In genomic region chr2:71129114-71129890, GRCh38 we compare ENCODE assay signal across 9 cellular contexts. TPM values are rescaled to one million over a fixed set of nuclear protein-coding genes. Genes with fewer than 3 reads are reported as not detected.
DNase-seq lines count a peak whose midpoint lies in the region; ATAC-seq, FAIRE-seq and TF ChIP-seq lines count a peak whose summit lies in the region.
"Had no signal": no experiment of that assay in that cellular context is flagged by ENCODE, and none has a peak within 500 bp of the region (broad histone marks: within the 10 kb centered on the region; RNA-seq: fewer than 3 reads in every experiment).

No MANE protein-coding gene starts in this region.

- H3K27ac Mint-ChIP-seq in GM23338: peak overlapping the region; percentile 94; the same call in 1 of the 2 replicates
- H3K27ac Mint-ChIP-seq: memory B cell had no signal

- H3K4me1 Mint-ChIP-seq in GM23338: peaks cover 2% of the 10 kb centered on the region; the same call in 1 of the 3 replicates

- BruUV-seq in HepG2 (replicated peaks; lab: Mats Ljungman, UMichigan): no TSS peak

- WGBS in adrenal gland, 4 donors: 0 to 2% (median 1%) methylated on average over 17 of the region's 17 CpGs
- under 1% methylated on average over 17 of the region's 17 CpGs for WGBS in HepG2 (ENCODE audit: low lambda C conversion rate)

- H3K27me3 ChIP-seq in ACC112 (ENCODE audit: insufficient read depth, low read length): no peaks in the 10 kb centered on the region
- no peaks in the 10 kb centered on the region for H3K27me3 ChIP-seq in GM23338 (ENCODE audit: insufficient read depth)
- no peaks in the 10 kb centered on the region for H3K27me3 ChIP-seq in adrenal gland
- no peaks in the 10 kb centered on the region; a peak in 1 of 5 replicates for H3K27me3 ChIP-seq in HepG2 (ENCODE audit: control insufficient read depth in 1 of 2, insufficient read depth in 2 of 2, low read length in 2 of 2)

- peaks cover 7% of the 10 kb centered on the region; the same call in 2 of the 3 replicates for H3K36me3 Mint-ChIP-seq in GM23338 (ENCODE audit: low read depth)
- H3K36me3 Mint-ChIP-seq: memory B cell had no signal

- no peaks in the 10 kb centered on the region for H3K9me3 ChIP-seq in adrenal gland (replicated peaks in 1 of 3)
- H3K9me3 ChIP-seq in HepG2 (ENCODE audit: low read length): no peaks in the 10 kb centered on the region

- H3K4me2 ChIP-seq in GM23338: peak overlapping the region; percentile 94
- H3K4me2 ChIP-seq in HepG2 (ENCODE audit: low read depth, low read length): peak overlapping the region; percentile 96

- H3K9ac ChIP-seq in HepG2 (ENCODE audit: insufficient read depth, low read depth, low read length): peak overlapping the region; percentile 99

- H4K20me1 ChIP-seq in GM23338 (replicated peaks; ENCODE audit: insufficient read depth): peaks cover 9% of the 10 kb centered on the region
- peaks cover 17% of the 10 kb centered on the region for H4K20me1 ChIP-seq in HepG2 (ENCODE audit: insufficient read depth, low read length)

- H3K27ac ChIP-seq in ACC112 (ENCODE audit: low read depth, low read length) (peak overlapping the region; percentile 75), GM23338 (ENCODE audit: low read depth) (peak overlapping the region; percentile 89), adrenal gland (peak overlapping the region; percentile 80 to 99 (median 91)), HepG2 (ENCODE audit: extremely low read length, insufficient read depth, low read length) (peak overlapping the region; percentile 96)

- TF ChIP-seq EP300 in HepG2 (IDR thresholded peaks at IDR 0.05; ENCODE audit: low read depth in 2 of 2, low read length in 2 of 2) (no peak), HepG2 (CRISPR knock-in tag; IDR thresholded peaks at IDR 0.05; ENCODE audit: borderline replicate concordance) (no peak)

- H3K4me1 ChIP-seq in ACC112 (ENCODE audit: control insufficient read depth, insufficient read depth, low read length, unreplicated experiment) (peaks cover 17% of the 10 kb centered on the region), GM23338 (ENCODE audit: insufficient read depth) (peaks cover 9% of the 10 kb centered on the region), adrenal gland (replicated peaks in 1 of 2) (peaks cover 10 to 58% of the 10 kb centered on the region in 2 donors), HepG2 (ENCODE audit: insufficient read depth, low read length) (peaks cover 61% of the 10 kb centered on the region)

- H3K9me2 ChIP-seq in GM23338 (ENCODE audit: insufficient read depth): no peaks in the 10 kb centered on the region

- ATAC-seq in GM23338 (no peak), HepG2 (no peak), HG03521 (IDR thresholded peaks at IDR 0.05; ENCODE audit: unreplicated experiment) (no peak)

- H3K4me3 Mint-ChIP-seq in GM23338: no peak overlapping the region

- CTCF ChIA-PET in HepG2 (lab: Yijun Ruan, JAX; ENCODE audit: low intra/inter-chr PET ratio, low total read pairs): no interaction called here

- TF ChIP-seq CTCF in GM23338 (conservative IDR thresholded peaks at IDR 0.05; ENCODE audit: low read depth in 2 of 2) (no peak), adrenal gland (IDR thresholded peaks at IDR 0.05) (no peak), HepG2 (CRISPR knock-in tag; IDR thresholded peaks at IDR 0.05) (no peak)

- H2AFZ ChIP-seq in ACC112 (ENCODE audit: low read length, unreplicated experiment): peak overlapping the region; percentile 97
- peak overlapping the region; percentile 53 for H2AFZ ChIP-seq in GM23338
- H2AFZ ChIP-seq in HepG2 (ENCODE audit: low read length): no peak overlapping the region

- intact Hi-C loops in adrenal gland (cut with DNase I) (no loop called here), HepG2 (cut with micrococcal nuclease; ENCODE audit: unreplicated experiment) (no loop called here)

- DNase-seq in GM23338 (ENCODE audit: low spot score): no peak
- DNase-seq in adrenal gland: no peak
- DNase-seq in HepG2 (ENCODE audit: low spot score): no peak
- DNase-seq in NCI-H2107 treated with DMSO at 0.1 percent for 48 hours (lab: John Stamatoyannopoulos, UW; ENCODE audit: unreplicated experiment): no peak
- DNase-seq in cerebellum (ENCODE audit: low spot score): no peak
- DNase-seq in NCI-H128 (lab: John Stamatoyannopoulos, UW; ENCODE audit: unreplicated experiment): no peak

- no peaks in the 10 kb centered on the region for H3F3A ChIP-seq in GM23338 (replicated peaks; ENCODE audit: low read depth)

- in situ Hi-C loops in HepG2 (cut with HindIII; ENCODE audit: extremely low pct_ligation_motif_present, low pct_unique_long_range_greater_than_20kb): no loop called here

- H3K79me2 ChIP-seq in ACC112 (ENCODE audit: control insufficient read depth, insufficient read depth, low read length, unreplicated experiment): peaks cover 71% of the 10 kb centered on the region
- peaks cover 53% of the 10 kb centered on the region for H3K79me2 ChIP-seq in GM23338 (replicated peaks; ENCODE audit: insufficient read depth)
- H3K79me2 ChIP-seq in HepG2 (ENCODE audit: insufficient read depth, low read length): peaks cover 81% of the 10 kb centered on the region

- TF ChIP-seq RAD21 in HepG2 (CRISPR knock-in tag; IDR thresholded peaks at IDR 0.05): no peak

- peaks cover 7% of the 10 kb centered on the region for H3K27me3 Mint-ChIP-seq in GM23338 (ENCODE audit: insufficient read depth, low read depth, poor library complexity)
- H3K27me3 Mint-ChIP-seq: memory B cell had no signal

- H3K4me3 ChIP-seq in ACC112 (ENCODE audit: low read depth, low read length): peak overlapping the region; percentile 100
- H3K4me3 ChIP-seq in GM23338: peak overlapping the region; percentile 65
- H3K4me3 ChIP-seq in adrenal gland: peak overlapping the region; percentile 17 to 96 (median 80)
- H3K4me3 ChIP-seq in HepG2 (replicated peaks in 1 of 3; ENCODE audit: insufficient read depth in 1 of 3, low read depth in 2 of 3, low read length in 3 of 3): peak overlapping the region; percentile 82 to 94 (median 86)

- H3K36me3 ChIP-seq in ACC112 (ENCODE audit: insufficient read depth, low read length) (no peaks in the 10 kb centered on the region; the same call in 1 of the 2 replicates), GM23338 (ENCODE audit: insufficient read depth) (peaks cover 15% of the 10 kb centered on the region), adrenal gland (replicated peaks in 1 of 2) (peaks cover 0 to 6% of the 10 kb centered on the region in 2 donors), HepG2 (replicated peaks in 1 of 2; ENCODE audit: control insufficient read depth in 1 of 2, insufficient read depth in 2 of 2, low read length in 2 of 2) (peaks cover 6 to 14% of the 10 kb centered on the region in 2 experiments)

- POLR2A ChIA-PET in HepG2 (lab: Yijun Ruan, JAX): interaction anchor here (0.5 to 4.1 kb wide), 11 partner anchors 8 to 203 kb away, joined by 3 to 36 read pairs (median 7); partner anchors contain the start of genes NAGK and ZNF638

- H3K9me3 Mint-ChIP-seq in GM23338: no peaks in the 10 kb centered on the region
- H3K9me3 Mint-ChIP-seq: memory B cell had no signal

- FAIRE-seq in HepG2 (lab: Jason Lieb, UNC): no peak

- TF ChIP-seq POLR2A in adrenal gland (IDR thresholded peaks at IDR 0.05) (no peak), HepG2 (IDR thresholded peaks at IDR 0.05; ENCODE audit: insufficient read depth in 1 of 2, low read depth in 2 of 2, low read length in 2 of 2) (no peak)

RNA-seq across cellular contexts. Expression of gene MCEE, which starts 0.7 kb away (rescaled TPM):
- total RNA-seq in GM23338 (2014; rRNA removed; shearing (Covaris generic)): 8.4 and 9.9 TPM in 2 replicates
- polyA plus RNA-seq in GM23338 (2016; fragmentation: Nextera tagmentation; extraction: Ambion mirVana) (26.2 and 31.1 TPM in 2 replicates), adrenal gland (10 to 100 TPM; 24.7 to 50.7 (median 26.8) TPM), HepG2 (2011; rRNA removed) (23.5 and 32.0 TPM in 2 replicates)
- total RNA-seq in adrenal gland (10 to 100 TPM; 20.1 to 44.8 (median 31.5) TPM), HepG2 (2016; rRNA removed; fragmentation: Illumina TruSeq; extraction: Trizol) (56.1 and 66.9 TPM in 2 replicates), cerebellum (12.0 TPM)
- total RNA-seq in HepG2 (2016; cell fraction: cytosol; rRNA removed; fragmentation: Illumina TruSeq; extraction: Trizol; ENCODE audit: low read depth): 22.7 and 26.1 TPM in 2 replicates
- total RNA-seq in HepG2 (2016; cell fraction: insoluble cytoplasmic fraction; rRNA removed; fragmentation: Illumina TruSeq; extraction: Trizol): 61.5 and 66.5 TPM in 2 replicates
- 35.2 and 36.9 TPM in 2 replicates for total RNA-seq in HepG2 (2016; cell fraction: membrane; rRNA removed; fragmentation: Illumina TruSeq; extraction: Trizol)
- 77.4 and 90.5 TPM in 2 replicates for total RNA-seq in HepG2 (2016; cell fraction: nucleus; rRNA removed; fragmentation: Illumina TruSeq; extraction: Trizol)
- polyA plus RNA-seq in HepG2 (2011; cell fraction: cytosol; rRNA removed): 15.9 and 19.6 TPM in 2 replicates
- polyA plus RNA-seq in HepG2 (2011; cell fraction: nucleus; rRNA removed): 35.0 and 56.3 TPM in 2 replicates
- 27.8 and 41.9 TPM in 2 replicates for polyA plus RNA-seq in HepG2 (2012)
- 23.8 and 24.1 TPM in 2 replicates for polyA plus RNA-seq in HepG2 (2016; cell fraction: cytosol; fragmentation: Illumina TruSeq; extraction: Trizol; ENCODE audit: low read depth)
- polyA plus RNA-seq in HepG2 (2016; cell fraction: insoluble cytoplasmic fraction; fragmentation: Illumina TruSeq; extraction: Trizol; ENCODE audit: low read depth): 52.5 and 59.2 TPM in 2 replicates
- 25.0 and 27.3 TPM in 2 replicates for polyA plus RNA-seq in HepG2 (2016; cell fraction: membrane; fragmentation: Illumina TruSeq; extraction: Trizol; ENCODE audit: low read depth)
- polyA plus RNA-seq in HepG2 (2016; cell fraction: nucleus; fragmentation: Illumina TruSeq; extraction: Trizol; ENCODE audit: insufficient read depth, low read depth): 106 and 118 TPM in 2 replicates
- polyA minus RNA-seq in HepG2 (2011; rRNA and poly(A)+ RNA removed; ENCODE audit: low replicate concordance): 8.4 and 24.6 TPM in 2 replicates
- 7.8 and 11.8 TPM in 2 replicates for polyA minus RNA-seq in HepG2 (2011; cell fraction: cytosol; rRNA and poly(A)+ RNA removed)
- polyA minus RNA-seq in HepG2 (2011; cell fraction: nucleus; rRNA and poly(A)+ RNA removed): 42.6 and 78.7 TPM in 2 replicates

RNA-seq across cellular contexts. Expression of gene MPHOSPH10, which starts 1.1 kb away (rescaled TPM):
- total RNA-seq in GM23338 (2014; rRNA removed; shearing (Covaris generic)): 23.8 and 24.9 TPM in 2 replicates
- polyA plus RNA-seq in GM23338 (2016; fragmentation: Nextera tagmentation; extraction: Ambion mirVana): 53.7 and 64.8 TPM in 2 replicates
- total RNA-seq in adrenal gland: 10 to 100 TPM in 7 of 8 donors, 1 to 10 TPM in 1; 9.4 to 36.8 (median 21.3) TPM
- 10 to 100 TPM; 29.0 to 62.1 (median 44.9) TPM for polyA plus RNA-seq in adrenal gland
- 137 and 201 TPM in 2 replicates for total RNA-seq in HepG2 (2016; rRNA removed; fragmentation: Illumina TruSeq; extraction: Trizol)
- total RNA-seq in HepG2 (2016; cell fraction: cytosol; rRNA removed; fragmentation: Illumina TruSeq; extraction: Trizol; ENCODE audit: low read depth): 24.8 and 26.8 TPM in 2 replicates
- total RNA-seq in HepG2 (2016; cell fraction: insoluble cytoplasmic fraction; rRNA removed; fragmentation: Illumina TruSeq; extraction: Trizol): 141 and 201 TPM in 2 replicates
- total RNA-seq in HepG2 (2016; cell fraction: membrane; rRNA removed; fragmentation: Illumina TruSeq; extraction: Trizol): 59.1 and 67.5 TPM in 2 replicates
- total RNA-seq in HepG2 (2016; cell fraction: nucleus; rRNA removed; fragmentation: Illumina TruSeq; extraction: Trizol): 97.8 and 104 TPM in 2 replicates
- 21.4 and 37.8 TPM in 2 replicates for polyA plus RNA-seq in HepG2 (2011; rRNA removed)
- polyA plus RNA-seq in HepG2 (2011; cell fraction: cytosol; rRNA removed): 12.6 and 13.9 TPM in 2 replicates
- polyA plus RNA-seq in HepG2 (2011; cell fraction: nucleus; rRNA removed): 27.5 and 27.6 TPM in 2 replicates
- polyA plus RNA-seq in HepG2 (2012): 40.5 and 55.7 TPM in 2 replicates
- 11.5 and 12.0 TPM in 2 replicates for polyA plus RNA-seq in HepG2 (2016; cell fraction: cytosol; fragmentation: Illumina TruSeq; extraction: Trizol; ENCODE audit: low read depth)
- polyA plus RNA-seq in HepG2 (2016; cell fraction: insoluble cytoplasmic fraction; fragmentation: Illumina TruSeq; extraction: Trizol; ENCODE audit: low read depth): 227 and 245 TPM in 2 replicates
- 34.6 and 35.3 TPM in 2 replicates for polyA plus RNA-seq in HepG2 (2016; cell fraction: membrane; fragmentation: Illumina TruSeq; extraction: Trizol; ENCODE audit: low read depth)
- polyA plus RNA-seq in HepG2 (2016; cell fraction: nucleus; fragmentation: Illumina TruSeq; extraction: Trizol; ENCODE audit: insufficient read depth, low read depth): 171 and 172 TPM in 2 replicates
- 10.5 and 15.8 TPM in 2 replicates for polyA minus RNA-seq in HepG2 (2011; rRNA and poly(A)+ RNA removed; ENCODE audit: low replicate concordance)
- polyA minus RNA-seq in HepG2 (2011; cell fraction: cytosol; rRNA and poly(A)+ RNA removed): 21.2 and 26.5 TPM in 2 replicates
- 78.7 and 82.7 TPM in 2 replicates for polyA minus RNA-seq in HepG2 (2011; cell fraction: nucleus; rRNA and poly(A)+ RNA removed)
- total RNA-seq in cerebellum: 22.0 TPM
